In the genomic region with DNA sequence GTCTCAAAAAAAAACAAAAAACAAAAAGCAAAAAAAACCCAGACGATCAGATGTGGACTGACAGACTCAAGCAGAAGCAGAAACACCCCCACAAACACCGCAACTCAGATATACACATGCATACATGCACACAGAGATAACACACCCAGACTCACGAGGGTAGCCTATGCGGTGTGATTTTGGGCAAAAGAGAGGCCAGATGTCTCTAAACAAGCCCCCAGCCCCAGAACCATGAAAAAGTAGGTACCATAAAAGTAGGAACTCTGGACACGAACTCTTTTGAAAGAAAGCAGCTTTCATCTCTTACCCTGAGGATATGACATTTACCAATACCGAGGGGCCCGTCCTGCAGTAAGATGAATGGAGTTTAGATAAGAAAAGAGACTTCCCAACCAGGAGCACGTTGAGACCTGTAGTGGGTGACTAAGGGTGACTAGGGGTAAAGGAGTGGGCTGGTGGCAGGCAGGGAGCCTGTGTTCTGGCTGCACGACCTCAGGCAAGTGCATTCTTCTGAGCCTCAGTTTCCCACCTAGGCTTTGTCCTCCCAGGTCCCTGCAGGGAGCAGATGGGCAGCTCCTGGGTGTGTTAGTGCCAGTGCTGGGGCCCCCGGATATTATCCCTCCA, we compare ENCODE assay signal across 13 cellular contexts. TPM values are rescaled to one million over a fixed set of nuclear protein-coding genes. Genes with fewer than 3 reads are reported as not detected.
DNase-seq lines count a peak whose midpoint lies in the region; ATAC-seq, FAIRE-seq and TF ChIP-seq lines count a peak whose summit lies in the region.
"Had no signal": no experiment of that assay in that cellular context is flagged by ENCODE, and none has a peak within 500 bp of the region (broad histone marks: within the 10 kb centered on the region; RNA-seq: fewer than 3 reads in every experiment).

No MANE protein-coding gene starts in this region.

- POLR2A ChIA-PET in A549 (lab: Yijun Ruan, JAX) (no interaction called here), PC-3 (lab: Charles Lee; ENCODE audit: unreplicated experiment) (interaction anchor here (0.6 kb wide), 1 partner anchor 312 kb away, joined by 4 read pairs; no protein-coding TSS in a partner anchor)

- intact Hi-C loops in PC-3 (cut with micrococcal nuclease) (no loop called here), ovary (cut with DNase I) (no loop called here), mucosa of descending colon (cut with DNase I, micrococcal nuclease) (no loop called here)

- peak in 1 of 2 experiments; percentile 22; a peak in 3 of 6 replicates for ATAC-seq in A549
- no peak for ATAC-seq in PC-3
- ATAC-seq in GM18858 (IDR thresholded peaks at IDR 0.05; ENCODE audit: unreplicated experiment) = no peak
- ATAC-seq in mucosa of descending colon = no peak

- WGBS in A549 (ENCODE audit: missing lambda C conversion rate) = 44% methylated on average over 10 of the region's 10 CpGs
- WGBS in ovary, 3 donors = 45 to 54% (median 47%) methylated on average over 9 to 10 of the region's 10 CpGs

- CTCF ChIA-PET in A549 (lab: Yijun Ruan, JAX) (interaction anchor here (1.0 to 20.4 kb wide), 4 partner anchors 12 to 44 kb away, joined by 4 to 252 read pairs (median 8); no protein-coding TSS in a partner anchor), PC-3 (lab: Charles Lee) (no interaction called here)

- no TSS peak for BruUV-seq in PC-3 (replicated peaks; lab: Mats Ljungman, UMichigan)

- peak overlapping the region; percentile 86 for H3K9ac ChIP-seq in PC-3 (ENCODE audit: low read length)

- H3K79me2 ChIP-seq in PC-3 (ENCODE audit: low read length) = peaks cover 40% of the 10 kb centered on the region

- H3K27ac ChIP-seq in A549 = peak overlapping the region; percentile 60 to 81; a peak in 5 of 6 replicates
- peak overlapping the region; percentile 98 for H3K27ac ChIP-seq in PC-3 (ENCODE audit: low read length)
- H3K27ac ChIP-seq in ovary = peak overlapping the region; percentile 41 to 76

- FAIRE-seq in A549 (lab: Jason Lieb, UNC) = no peak

- no peak overlapping the region for H2AFZ ChIP-seq in PC-3 (ENCODE audit: low read length)

- no peaks in the 10 kb centered on the region for H3F3A ChIP-seq in PC-3 (ENCODE audit: low read length, unreplicated experiment)

- H3K9me3 ChIP-seq in A549 (no peaks in the 10 kb centered on the region), PC-3 (ENCODE audit: low read length) (no peaks in the 10 kb centered on the region), ovary (no peaks in the 10 kb centered on the region), mucosa of descending colon (no peaks in the 10 kb centered on the region)

- H3K27me3 ChIP-seq in PC-3 (ENCODE audit: low read length) (no peaks in the 10 kb centered on the region), ovary (no peaks in the 10 kb centered on the region)

- no peak for TF ChIP-seq RAD21 in A549 (conservative IDR thresholded peaks at IDR 0.05 in 1 of 2, IDR thresholded peaks at IDR 0.05 in 1 of 2)

- H3K4me3 ChIP-seq in A549 (no peak overlapping the region), PC-3 (ENCODE audit: low read length) (peak overlapping the region; percentile 71), epithelial cell of esophagus (ENCODE audit: low read length) (no peak overlapping the region), ovary (no peak overlapping the region), mucosa of descending colon (no peak overlapping the region)

- TF ChIP-seq CTCF in A549 (IDR thresholded peaks at IDR 0.05) = no peak
- TF ChIP-seq CTCF in PC-3 (conservative IDR thresholded peaks at IDR 0.05; ENCODE audit: low read depth, low read length) = no peak
- no peak for TF ChIP-seq CTCF in epithelial cell of esophagus (IDR thresholded peaks at IDR 0.05; ENCODE audit: insufficient read depth, low read depth, low read length, missing control alignments)
- TF ChIP-seq CTCF in ovary (IDR thresholded peaks at IDR 0.05) = no peak
- TF ChIP-seq CTCF in mucosa of descending colon (IDR thresholded peaks at IDR 0.05) = no peak

- no peak for TF ChIP-seq EP300 in A549 (IDR thresholded peaks at IDR 0.05)
- TF ChIP-seq EP300 in ovary (IDR thresholded peaks at IDR 0.05) = no peak

- peak overlapping the region; percentile 70 for H3K4me2 ChIP-seq in A549
- peak overlapping the region; percentile 90 for H3K4me2 ChIP-seq in PC-3 (ENCODE audit: low read length)

- DNase-seq in A549 (ENCODE audit: low read depth in 1 of 2, low spot score in 1 of 2) (no peak), PC-3 (peak; percentile 66), epithelial cell of esophagus (ENCODE audit: low read depth) (peak; percentile 95), ovary (no peak), RPMI8226 (no peak), Kasumi-1 (lab: John Stamatoyannopoulos, UW) (no peak), mucosa of descending colon (no peak)
- DNase-seq: activated T-cell treated with anti-CD3 and anti-CD28 coated beads, Interleukin-2, amount 50 U/mL, for 1 hour; cerebellar nuclear complex; GF-D8; NCI-H1436 treated with DMSO at 0.1 percent for 48 hours; T-helper 9 cell had no signal

- H3K4me1 ChIP-seq in A549 (peaks cover 64% of the 10 kb centered on the region), PC-3 (ENCODE audit: insufficient read depth, low read length) (peaks cover 62% of the 10 kb centered on the region), ovary (ENCODE audit: insufficient read depth) (peaks cover 21% of the 10 kb centered on the region), mucosa of descending colon (ENCODE audit: low read depth) (peaks cover 21% of the 10 kb centered on the region)

- H4K20me1 ChIP-seq in PC-3 (ENCODE audit: low read length) = peaks cover 13% of the 10 kb centered on the region; the same call in 1 of the 2 replicates

- H3K36me3 ChIP-seq in PC-3 (ENCODE audit: low read depth, low read length) = peaks cover 3% of the 10 kb centered on the region; the same call in 1 of the 2 replicates
- H3K36me3 ChIP-seq in ovary = no peaks in the 10 kb centered on the region
- no peaks in the 10 kb centered on the region for H3K36me3 ChIP-seq in mucosa of descending colon (ENCODE audit: low read depth)

- TF ChIP-seq POLR2A in A549 (IDR thresholded peaks at IDR 0.05; ENCODE audit: low read length) (no peak), ovary (IDR thresholded peaks at IDR 0.05) (no peak)

- no peaks in the 10 kb centered on the region for H3K9me2 ChIP-seq in PC-3 (replicated peaks; ENCODE audit: low read length)

TF ChIP-seq in A549, 52 proteins besides CTCF, POLR2A, EP300 and RAD21:
- TF ChIP-seq BHLHE40 (IDR thresholded peaks at IDR 0.05; ENCODE audit: low read depth, low read length) = no peak
- TF ChIP-seq ZNF302 (CRISPR knock-in tag; IDR thresholded peaks at IDR 0.05) = no peak
- no peak for TF ChIP-seq NPAS2 (CRISPR knock-in tag; IDR thresholded peaks at IDR 0.05; ENCODE audit: borderline replicate concordance)
- TF ChIP-seq CBX8 (IDR thresholded peaks at IDR 0.05) = no peak
- TF ChIP-seq HDAC2 (IDR thresholded peaks at IDR 0.05) = no peak
- no peak for TF ChIP-seq POLR2AphosphoS2 (conservative IDR thresholded peaks at IDR 0.05; ENCODE audit: low read length)
- TF ChIP-seq FOSL2 (IDR thresholded peaks at IDR 0.05) = no peak
- TF ChIP-seq FOSL2 (CRISPR knock-in tag; IDR thresholded peaks at IDR 0.05) = no peak
- TF ChIP-seq, protein P1, sequence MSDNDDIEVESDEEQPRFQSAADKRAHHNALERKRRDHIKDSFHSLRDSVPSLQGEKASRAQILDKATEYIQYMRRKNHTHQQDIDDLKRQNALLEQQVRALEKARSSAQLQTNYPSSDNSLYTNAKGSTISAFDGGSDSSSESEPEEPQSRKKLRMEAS (IDR thresholded peaks at IDR 0.05) = no peak
- TF ChIP-seq CHD4 (IDR thresholded peaks at IDR 0.05; ENCODE audit: borderline replicate concordance) = no peak
- TF ChIP-seq RCOR1 (IDR thresholded peaks at IDR 0.05; ENCODE audit: low read depth, low read length) = no peak
- TF ChIP-seq HEYL (CRISPR knock-in tag; IDR thresholded peaks at IDR 0.05) = no peak
- TF ChIP-seq MAZ (IDR thresholded peaks at IDR 0.05; ENCODE audit: borderline replicate concordance, low read depth, low read length) = no peak
- no peak for TF ChIP-seq GATA3 (IDR thresholded peaks at IDR 0.05; ENCODE audit: borderline replicate concordance)
- TF ChIP-seq FOXS1 (CRISPR knock-in tag; IDR thresholded peaks at IDR 0.05) = no peak
- TF ChIP-seq, protein P2, sequence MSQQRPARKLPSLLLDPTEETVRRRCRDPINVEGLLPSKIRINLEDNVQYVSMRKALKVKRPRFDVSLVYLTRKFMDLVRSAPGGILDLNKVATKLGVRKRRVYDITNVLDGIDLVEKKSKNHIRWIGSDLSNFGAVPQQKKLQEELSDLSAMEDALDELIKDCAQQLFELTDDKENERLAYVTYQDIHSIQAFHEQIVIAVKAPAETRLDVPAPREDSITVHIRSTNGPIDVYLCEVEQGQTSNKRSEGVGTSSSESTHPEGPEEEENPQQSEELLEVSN (IDR thresholded peaks at IDR 0.05; ENCODE audit: borderline replicate concordance, low read depth) = no peak
- no peak for TF ChIP-seq NFE2L2 (conservative IDR thresholded peaks at IDR 0.05; ENCODE audit: low read length)
- no peak for TF ChIP-seq HOXB5 (CRISPR knock-in tag; IDR thresholded peaks at IDR 0.05)
- TF ChIP-seq TP53 (CRISPR knock-in tag; IDR thresholded peaks at IDR 0.05) = no peak

RNA-seq across cellular contexts. Expression of a gene that starts 1.5 kb away (rescaled TPM):
- polyA plus RNA-seq in A549 (2011; rRNA removed) (0.09 and 0.22 TPM in 2 replicates), A549 (2017; fragmentation: RNase III; extraction: RNeasy Plus Mini Kit Qiagen cat#74134 plus additional on column Dnase treatment) (0.88 to 1.2 TPM (median 1.1 TPM) in 3 replicates), ovary (10 to 100 TPM; 30.0 to 55.0 TPM)
- 0.50 and 0.78 TPM in 2 replicates for polyA plus RNA-seq in A549 (2012; cell fraction: cytosol; rRNA removed)
- polyA plus RNA-seq in A549 (2012; cell fraction: nucleus; rRNA removed) = 1.4 and 2.1 TPM in 2 replicates
- 0.33 and 0.63 TPM in 2 replicates for polyA minus RNA-seq in A549 (2011; rRNA and poly(A)+ RNA removed)
- total RNA-seq in PC-3 (2014; rRNA removed) (176 and 217 TPM in 2 replicates), ovary (10 to 100 TPM; 27.1 to 57.3 (median 31.4) TPM), mucosa of descending colon (100 to 1,000 TPM; 104 to 169 (median 148) TPM)

RNA-seq across cellular contexts. Expression of a gene that starts 42.6 kb away (rescaled TPM):
- polyA plus RNA-seq in A549 (2011; rRNA removed) = not detected in 2 replicates
- not detected in 2 replicates for polyA plus RNA-seq in A549 (2012; cell fraction: cytosol; rRNA removed)
- 0.04 and 0.07 TPM in 2 replicates for polyA plus RNA-seq in A549 (2012; cell fraction: nucleus; rRNA removed)
- polyA plus RNA-seq in A549 (2017; fragmentation: RNase III; extraction: RNeasy Plus Mini Kit Qiagen cat#74134 plus additional on column Dnase treatment) = not detected in 3 replicates
- not detected in 2 replicates for polyA minus RNA-seq in A549 (2011; rRNA and poly(A)+ RNA removed)
- not detected in 2 replicates for total RNA-seq in PC-3 (2014; rRNA removed)
- total RNA-seq in ovary = not detected
- polyA plus RNA-seq in ovary = not detected
- total RNA-seq in mucosa of descending colon = not detected

Comparison
In these comparisons a context has a peak if more than half of its experiments do, and no peak if none do; other contexts are left out.
1. DNase-seq: peak in PC-3 (single experiment) and epithelial cell of esophagus (single experiment); none in A549 (0 of 2), ovary (0 of 5), RPMI8226 (single experiment), Kasumi-1 (0 of 2) and mucosa of descending colon (0 of 3).
2. Peak in every context shown above with its lines, with median percentiles within 50 percentile points of each other: H3K27ac ChIP-seq.